ENCODE assay signal across 24 cellular contexts in genomic region chr3:12961726-12962036, GRCh38.
DNase-seq lines count a peak whose midpoint lies in the region; ATAC-seq and TF ChIP-seq lines count a peak whose summit lies in the region.
"Had no signal": no experiment of that assay in that cellular context is flagged by ENCODE, and none has a peak within 500 bp of the region (broad histone marks: within the 10 kb centered on the region; RNA-seq: fewer than 3 reads in every experiment).

No MANE protein-coding gene starts in this region.

- no peak for ATAC-seq in CD4-positive, alpha-beta T cell (ENCODE audit: poor library complexity)
- no peak for ATAC-seq in T-cell (replicated peaks in 1 of 4)
- no peak for ATAC-seq in HG02970 (IDR thresholded peaks at IDR 0.05; ENCODE audit: low FRiP score, unreplicated experiment)
- ATAC-seq: activated T-cell treated with anti-CD3 and anti-CD28 coated beads, Interleukin-2, amount 50 U/mL, for 72 hours; body of pancreas; gastrocnemius medialis had no signal

- DNase-seq in CD4-positive, alpha-beta T cell = no peak
- no peak for DNase-seq in T-cell
- no peak for DNase-seq in activated T-helper 2 cell treated with anti-CD3 and anti-CD28 coated beads, Interferon-gamma antibody, Interleukin-2, Interleukin-4, amounts not matched to agents 10 μg/mL and 5 μg/mL and 100 μg/mL, durations not matched to agents 14 hours and 24 hours and 36 hours (ENCODE audit: low spot score)
- no peak for DNase-seq in GM03348 (ENCODE audit: low spot score)
- DNase-seq: activated CD4-positive, alpha-beta T cell treated with anti-CD3 and anti-CD28 coated beads for 1 hour; activated naive CD8-positive, alpha-beta T cell treated with anti-CD3 and anti-CD28 coated beads for 36 hours; activated T-cell treated with anti-CD3 and anti-CD28 coated beads, Interleukin-2, amount 50 U/mL, for 72 hours; body of pancreas; Caco-2; DMS79 treated with DMSO at 0.1 percent for 48 hours; esophagus squamous epithelium; gastrocnemius medialis; Kasumi-1; kidney glomerular epithelial cell; NCI-H1048; sigmoid colon; stimulated activated CD4-positive, alpha-beta T cell treated with anti-CD3 and anti-CD28 coated beads, Interleukin-15, amount 100 ng/mL, for 24 hours; stimulated activated CD8-positive, alpha-beta memory T cell treated with anti-CD3 and anti-CD28 coated beads, Interleukin-4, amount 100 ng/mL, for 48 hours had no signal

- peaks cover 76 to 87% of the 10 kb centered on the region in 2 experiments for H3K4me1 ChIP-seq in neutrophil (ENCODE audit: control insufficient read depth in 1 of 2, insufficient read depth in 1 of 2, low read depth in 1 of 2, low read length in 1 of 2)

- H3K4me3 ChIP-seq in neutrophil (ENCODE audit: low read depth in 1 of 2, low read length in 1 of 2) = no peak overlapping the region
- H3K4me3 ChIP-seq: body of pancreas, esophagus squamous epithelium, gastrocnemius medialis, sigmoid colon, vagina had no signal

- H3K27me3 ChIP-seq in CD4-positive, alpha-beta T cell (ENCODE audit: control insufficient read depth, insufficient read depth, low read length) = no peaks in the 10 kb centered on the region
- peaks cover 5% of the 10 kb centered on the region for H3K27me3 ChIP-seq in neutrophil
- H3K27me3 ChIP-seq: body of pancreas, esophagus squamous epithelium, gastrocnemius medialis, sigmoid colon, vagina had no signal

- peaks cover 64% of the 10 kb centered on the region for H3K36me3 ChIP-seq in neutrophil
- H3K36me3 ChIP-seq: esophagus squamous epithelium, gastrocnemius medialis, sigmoid colon, vagina had no signal

- no peak for TF ChIP-seq CTCF in CD4-positive, alpha-beta T cell (IDR thresholded peaks at IDR 0.05)
- TF ChIP-seq CTCF in neutrophil (IDR thresholded peaks at IDR 0.05) = no peak

- H3K27ac ChIP-seq in CD4-positive, alpha-beta T cell (ENCODE audit: low read depth, low read length) = no peak overlapping the region
- H3K27ac ChIP-seq in neutrophil = peak overlapping the region; percentile 78
- H3K27ac ChIP-seq: sigmoid colon, vagina had no signal

- intact Hi-C loops in CD4-positive, alpha-beta T cell (cut with DNase I, micrococcal nuclease) = loop anchor here in 1 of 2 experiments (10.0 kb wide), 2 partner anchors 297 to 407 kb away; partner anchors contain the start of genes MKRN2 and RAF1
- intact Hi-C loops in dendritic cell treated with granulocyte-macrophage colony-stimulating factor and Interleukin-4, amounts not matched to agents 40 ng/mL and 50 ng/mL, for 4 days (cut with micrococcal nuclease) = no loop called here
- intact Hi-C loops in activated T-helper 2 cell treated with anti-CD3 and anti-CD28 coated beads, Interferon-gamma antibody, Interleukin-2, Interleukin-4, amounts not matched to agents 10 μg/mL and 5 μg/mL and 100 μg/mL, durations not matched to agents 14 hours and 24 hours and 36 hours (cut with micrococcal nuclease) = no loop called here

- peak overlapping the region; percentile 15 for H3K27ac Mint-ChIP-seq in CD4-positive, alpha-beta T cell
- peak overlapping the region; percentile 35 to 37 for H3K27ac Mint-ChIP-seq in T-cell
- peak overlapping the region; percentile 87 for H3K27ac Mint-ChIP-seq in dendritic cell treated with granulocyte-macrophage colony-stimulating factor and Interleukin-4, amounts not matched to agents 40 ng/mL and 50 ng/mL, for 4 days
- no peak overlapping the region for H3K27ac Mint-ChIP-seq in activated T-helper 2 cell treated with anti-CD3 and anti-CD28 coated beads, Interferon-gamma antibody, Interleukin-2, Interleukin-4, amounts not matched to agents 10 μg/mL and 5 μg/mL and 100 μg/mL, durations not matched to agents 14 hours and 24 hours and 36 hours
- H3K27ac Mint-ChIP-seq: activated naive CD8-positive, alpha-beta T cell treated with anti-CD3 and anti-CD28 coated beads for 36 hours; activated T-cell treated with anti-CD3 and anti-CD28 coated beads, Interleukin-2, amount 50 U/mL, for 72 hours; mesothelial cell of epicardium had no signal

- no peaks in the 10 kb centered on the region for H3K9me3 ChIP-seq in CD4-positive, alpha-beta T cell (ENCODE audit: control insufficient read depth, low read length)
- no peaks in the 10 kb centered on the region for H3K9me3 ChIP-seq in neutrophil
- H3K9me3 ChIP-seq: body of pancreas, Caco-2, esophagus squamous epithelium, gastrocnemius medialis, sigmoid colon, vagina had no signal

- peaks cover 38% of the 10 kb centered on the region for H3K36me3 Mint-ChIP-seq in CD4-positive, alpha-beta T cell (ENCODE audit: low read depth)
- peaks cover 16% of the 10 kb centered on the region for H3K36me3 Mint-ChIP-seq in T-cell
- peaks cover 67% of the 10 kb centered on the region for H3K36me3 Mint-ChIP-seq in dendritic cell treated with granulocyte-macrophage colony-stimulating factor and Interleukin-4, amounts not matched to agents 40 ng/mL and 50 ng/mL, for 4 days (ENCODE audit: low read depth)
- peaks cover 14% of the 10 kb centered on the region for H3K36me3 Mint-ChIP-seq in activated T-helper 2 cell treated with anti-CD3 and anti-CD28 coated beads, Interferon-gamma antibody, Interleukin-2, Interleukin-4, amounts not matched to agents 10 μg/mL and 5 μg/mL and 100 μg/mL, durations not matched to agents 14 hours and 24 hours and 36 hours (ENCODE audit: low read depth)
- H3K36me3 Mint-ChIP-seq: mesothelial cell of epicardium had no signal

- POLR2A ChIA-PET in CD4-positive, alpha-beta T cell (lab: Charles Lee) = no interaction called here
- POLR2A ChIA-PET in T-cell (lab: Charles Lee) = no interaction called here

- H3K27me3 Mint-ChIP-seq in CD4-positive, alpha-beta T cell = no peaks in the 10 kb centered on the region
- no peaks in the 10 kb centered on the region for H3K27me3 Mint-ChIP-seq in T-cell
- H3K27me3 Mint-ChIP-seq in dendritic cell treated with granulocyte-macrophage colony-stimulating factor and Interleukin-4, amounts not matched to agents 40 ng/mL and 50 ng/mL, for 4 days = no peaks in the 10 kb centered on the region
- H3K27me3 Mint-ChIP-seq in activated T-helper 2 cell treated with anti-CD3 and anti-CD28 coated beads, Interferon-gamma antibody, Interleukin-2, Interleukin-4, amounts not matched to agents 10 μg/mL and 5 μg/mL and 100 μg/mL, durations not matched to agents 14 hours and 24 hours and 36 hours (ENCODE audit: low read depth) = no peaks in the 10 kb centered on the region
- H3K27me3 Mint-ChIP-seq: activated naive CD8-positive, alpha-beta T cell treated with anti-CD3 and anti-CD28 coated beads for 36 hours had no signal

- H3K9me3 Mint-ChIP-seq in CD4-positive, alpha-beta T cell = no peaks in the 10 kb centered on the region
- H3K9me3 Mint-ChIP-seq in T-cell = no peaks in the 10 kb centered on the region
- H3K9me3 Mint-ChIP-seq in dendritic cell treated with granulocyte-macrophage colony-stimulating factor and Interleukin-4, amounts not matched to agents 40 ng/mL and 50 ng/mL, for 4 days = no peaks in the 10 kb centered on the region
- no peaks in the 10 kb centered on the region for H3K9me3 Mint-ChIP-seq in activated T-helper 2 cell treated with anti-CD3 and anti-CD28 coated beads, Interferon-gamma antibody, Interleukin-2, Interleukin-4, amounts not matched to agents 10 μg/mL and 5 μg/mL and 100 μg/mL, durations not matched to agents 14 hours and 24 hours and 36 hours
- H3K9me3 Mint-ChIP-seq: activated naive CD8-positive, alpha-beta T cell treated with anti-CD3 and anti-CD28 coated beads for 36 hours; activated T-cell treated with anti-CD3 and anti-CD28 coated beads, Interleukin-2, amount 50 U/mL, for 72 hours; mesothelial cell of epicardium; nephron had no signal

- CTCF ChIA-PET in CD4-positive, alpha-beta T cell (lab: Charles Lee) = no interaction called here
- CTCF ChIA-PET in T-cell (lab: Charles Lee) = interaction anchor here in 1 of 2 donors (0.7 kb wide), 1 partner anchor 32 kb away, joined by 3 read pairs; no protein-coding TSS in a partner anchor

- H3K4me3 Mint-ChIP-seq in CD4-positive, alpha-beta T cell = peak overlapping the region; percentile 44
- peak overlapping the region in 1 of 3 donors; percentile 64 for H3K4me3 Mint-ChIP-seq in T-cell
- H3K4me3 Mint-ChIP-seq in dendritic cell treated with granulocyte-macrophage colony-stimulating factor and Interleukin-4, amounts not matched to agents 40 ng/mL and 50 ng/mL, for 4 days = no peak overlapping the region
- no peak overlapping the region for H3K4me3 Mint-ChIP-seq in activated T-helper 2 cell treated with anti-CD3 and anti-CD28 coated beads, Interferon-gamma antibody, Interleukin-2, Interleukin-4, amounts not matched to agents 10 μg/mL and 5 μg/mL and 100 μg/mL, durations not matched to agents 14 hours and 24 hours and 36 hours (ENCODE audit: low read depth)
- H3K4me3 Mint-ChIP-seq: activated naive CD8-positive, alpha-beta T cell treated with anti-CD3 and anti-CD28 coated beads for 36 hours; mesothelial cell of epicardium had no signal

- H3K4me1 Mint-ChIP-seq in CD4-positive, alpha-beta T cell (ENCODE audit: low read depth) = peaks cover 95% of the 10 kb centered on the region
- peaks cover 95 to 99% (median 96%) of the 10 kb centered on the region in 3 donors for H3K4me1 Mint-ChIP-seq in T-cell
- H3K4me1 Mint-ChIP-seq in dendritic cell treated with granulocyte-macrophage colony-stimulating factor and Interleukin-4, amounts not matched to agents 40 ng/mL and 50 ng/mL, for 4 days (ENCODE audit: low read depth) = peaks cover 100% of the 10 kb centered on the region
- H3K4me1 Mint-ChIP-seq in activated T-helper 2 cell treated with anti-CD3 and anti-CD28 coated beads, Interferon-gamma antibody, Interleukin-2, Interleukin-4, amounts not matched to agents 10 μg/mL and 5 μg/mL and 100 μg/mL, durations not matched to agents 14 hours and 24 hours and 36 hours (ENCODE audit: low read depth) = peaks cover 43% of the 10 kb centered on the region
